ENCODE assay signal across 17 cellular contexts in the genomic region with DNA sequence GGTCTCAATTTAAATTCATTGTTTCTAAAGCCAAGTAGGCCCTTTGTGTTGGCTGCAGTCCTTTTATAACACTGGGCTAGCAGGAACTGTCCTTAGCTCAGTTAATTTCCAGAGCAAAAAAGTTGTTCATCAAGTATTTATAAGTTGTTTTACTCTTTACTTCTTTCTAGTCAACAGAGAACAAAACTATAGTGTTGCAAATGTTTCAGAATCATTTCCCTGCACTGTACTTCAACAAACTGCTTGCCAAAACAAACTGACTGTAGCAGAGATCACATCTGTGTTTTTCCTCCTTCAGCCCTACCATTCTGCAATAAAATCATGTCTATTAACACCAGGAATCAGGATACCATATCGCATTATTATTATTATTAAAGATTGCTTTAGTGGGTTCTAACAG.
DNase-seq lines count a peak whose midpoint lies in the region; ATAC-seq, FAIRE-seq and TF ChIP-seq lines count a peak whose summit lies in the region.
"Had no signal": no experiment of that assay in that cellular context is flagged by ENCODE, and none has a peak within 500 bp of the region (broad histone marks: within the 10 kb centered on the region; RNA-seq: fewer than 3 reads in every experiment).

No MANE protein-coding gene starts in this region.

- no peak overlapping the region for H3K9ac ChIP-seq in H9 (ENCODE audit: extremely low read depth, insufficient read length, low read length)

- H3K4me3 ChIP-seq in stomach, result no peak overlapping the region
- H3K4me3 ChIP-seq: PC-9, skin epidermis, transverse colon had no signal

- peaks cover 0 to 17% (median 8%) of the 10 kb centered on the region in 4 donors for H3K9me3 ChIP-seq in stomach
- H3K9me3 ChIP-seq in H9 (ENCODE audit: control insufficient read depth, low read depth, low read length), result no peaks in the 10 kb centered on the region

- H2AFZ ChIP-seq in H9 (ENCODE audit: low read length), result no peak overlapping the region
- H2AFZ ChIP-seq: PC-9 had no signal

- H3K23me2 ChIP-seq in H9 (ENCODE audit: insufficient read length, low read depth, low read length, poor library complexity, severe bottlenecking), result no peaks in the 10 kb centered on the region

- no peak overlapping the region for H3K4ac ChIP-seq in H9 (ENCODE audit: low read depth, low read length)

- no peak overlapping the region for H4K8ac ChIP-seq in H9 (replicated peaks; ENCODE audit: insufficient read length, low read depth, low read length)

- ATAC-seq in activated T-cell treated with anti-CD3 and anti-CD28 coated beads, Interleukin-2, amount 50 U/mL, for 72 hours (replicated peaks in 1 of 2), result no peak
- ATAC-seq in HG03571 (IDR thresholded peaks at IDR 0.05; ENCODE audit: unreplicated experiment), result no peak
- ATAC-seq: activated CD4-positive, alpha-beta T cell treated with anti-CD3 and anti-CD28 coated beads for 36 hours; activated T-helper 17 cell treated with anti-CD3 and anti-CD28 coated beads, Interleukin-2, amount 50 U/mL, for 72 hours; naive thymus-derived CD8-positive, alpha-beta T cell had no signal

- H2BK20ac ChIP-seq in H9 (ENCODE audit: low read depth, low read length, poor library complexity, severe bottlenecking), result no peak overlapping the region

- TF ChIP-seq EP300 in stomach (IDR thresholded peaks at IDR 0.05), result no peak

- intact Hi-C loops in stomach (cut with DNase I; ENCODE audit: low total_unique reads), result no loop called here

- no peak overlapping the region for H3K56ac ChIP-seq in H9 (ENCODE audit: insufficient read length, low read depth, low read length)

- peak overlapping the region; percentile 8 for H3K27ac Mint-ChIP-seq in activated T-cell treated with anti-CD3 and anti-CD28 coated beads, Interleukin-2, amount 50 U/mL, for 72 hours
- H3K27ac Mint-ChIP-seq in activated T-cell treated with anti-CD3 and anti-CD28 coated beads, Interleukin-2, amount 50 U/mL, for 24 hours, result no peak overlapping the region
- no peak overlapping the region for H3K27ac Mint-ChIP-seq in H9
- H3K27ac Mint-ChIP-seq: activated CD4-positive, alpha-beta T cell treated with anti-CD3 and anti-CD28 coated beads for 36 hours; activated T-helper 17 cell treated with anti-CD3 and anti-CD28 coated beads, Interleukin-2, amount 50 U/mL, for 72 hours had no signal

- TF ChIP-seq CTCF in stomach (IDR thresholded peaks at IDR 0.05), result no peak
- TF ChIP-seq CTCF in H9 (conservative IDR thresholded peaks at IDR 0.05), result no peak

- no peak overlapping the region for H3K4me2 ChIP-seq in H9 (ENCODE audit: insufficient read depth, insufficient read length, low read length)
- H3K4me2 ChIP-seq: PC-9 had no signal

- no peak overlapping the region for H4K91ac ChIP-seq in H9 (ENCODE audit: insufficient read length, low read depth, low read length)

- no peak overlapping the region for H3K23ac ChIP-seq in H9 (ENCODE audit: insufficient read length, low read depth, low read length)

- no peak overlapping the region for H3T11ph ChIP-seq in H9 (ENCODE audit: low read length)

- TF ChIP-seq POLR2A in stomach (IDR thresholded peaks at IDR 0.05), result no peak

- no peak overlapping the region for H3K14ac ChIP-seq in H9 (ENCODE audit: insufficient read depth, low read length)

- H2BK12ac ChIP-seq in H9 (ENCODE audit: insufficient read length, low read depth, low read length), result no peak overlapping the region

- peak; percentile 91 for FAIRE-seq in endometrium (lab: Jason Lieb, UNC)
- FAIRE-seq: A204.1, bronchial epithelial cell had no signal

- H3K4me1 ChIP-seq in stomach (peaks cover 9 to 32% (median 17%) of the 10 kb centered on the region in 4 donors), H9 (ENCODE audit: insufficient read depth, low read length) (no peaks in the 10 kb centered on the region)

- peaks cover 7 to 12% of the 10 kb centered on the region in 2 donors for H3K9me3 Mint-ChIP-seq in activated T-cell treated with anti-CD3 and anti-CD28 coated beads, Interleukin-2, amount 50 U/mL, for 72 hours
- H3K9me3 Mint-ChIP-seq in activated T-cell treated with anti-CD3 and anti-CD28 coated beads, Interleukin-2, amount 50 U/mL, for 24 hours, result peaks cover 15% of the 10 kb centered on the region
- peaks cover 10 to 14% of the 10 kb centered on the region in 2 experiments; a peak in 4 of 5 replicates for H3K9me3 Mint-ChIP-seq in H9

- no peaks in the 10 kb centered on the region for H3K27me3 ChIP-seq in stomach
- H3K27me3 ChIP-seq in H9 (ENCODE audit: insufficient read depth, low read length), result no peaks in the 10 kb centered on the region
- H3K27me3 ChIP-seq: transverse colon had no signal

- no peak overlapping the region for H2BK120ac ChIP-seq in H9 (ENCODE audit: low read depth, low read length, poor library complexity, severe bottlenecking)

- no peak overlapping the region for H4K5ac ChIP-seq in H9 (ENCODE audit: insufficient read length, low read depth, low read length)

- H3K27ac ChIP-seq in stomach, result peak overlapping the region in 3 of 5 donors; percentile 21 to 48 (median 43)
- no peak overlapping the region for H3K27ac ChIP-seq in H9 (ENCODE audit: insufficient read length, low read depth, low read length)
- H3K27ac ChIP-seq: PC-9, transverse colon had no signal

- no peaks in the 10 kb centered on the region for H3K27me3 Mint-ChIP-seq in activated T-cell treated with anti-CD3 and anti-CD28 coated beads, Interleukin-2, amount 50 U/mL, for 72 hours (ENCODE audit: low read depth)
- H3K27me3 Mint-ChIP-seq in activated T-cell treated with anti-CD3 and anti-CD28 coated beads, Interleukin-2, amount 50 U/mL, for 24 hours, result no peaks in the 10 kb centered on the region
- no peaks in the 10 kb centered on the region for H3K27me3 Mint-ChIP-seq in H9 (ENCODE audit: low read depth)
- H3K27me3 Mint-ChIP-seq: activated CD4-positive, alpha-beta T cell treated with anti-CD3 and anti-CD28 coated beads for 36 hours; activated T-helper 17 cell treated with anti-CD3 and anti-CD28 coated beads, Interleukin-2, amount 50 U/mL, for 72 hours; naive thymus-derived CD8-positive, alpha-beta T cell had no signal

- peaks cover 0 to 9% (median 0%) of the 10 kb centered on the region in 4 donors for H3K36me3 ChIP-seq in stomach

- no peak overlapping the region for H2BK15ac ChIP-seq in H9 (ENCODE audit: low read depth, low read length)

- no peaks in the 10 kb centered on the region for H4K20me1 ChIP-seq in H9 (ENCODE audit: control insufficient read depth, insufficient read depth, insufficient read length)

- DNase-seq in activated T-cell treated with anti-CD3 and anti-CD28 coated beads, Interleukin-2, amount 50 U/mL, for 72 hours, result no peak
- no peak for DNase-seq in activated T-cell treated with anti-CD3 and anti-CD28 coated beads, Interleukin-2, amount 50 U/mL, for 24 hours
- peak; percentile 40 for DNase-seq in left kidney (ENCODE audit: low read depth, low spot score)
- no peak for DNase-seq in stomach
- DNase-seq in NCI-H146 (lab: John Stamatoyannopoulos, UW), result no peak
- DNase-seq in H9, result no peak
- DNase-seq: activated CD4-positive, alpha-beta T cell treated with anti-CD3 and anti-CD28 coated beads for 36 hours; naive thymus-derived CD8-positive, alpha-beta T cell; NCI-H1105 treated with DMSO at 0.1 percent for 48 hours; PC-9; transverse colon had no signal

- H3K79me1 ChIP-seq in H9 (ENCODE audit: insufficient read depth, low read depth, low read length, poor library complexity, severe bottlenecking), result no peaks in the 10 kb centered on the region

- 27 to 42% (median 29%) methylated on average over 1 of the region's 1 CpG for WGBS in stomach, 5 donors
- WGBS in H9 (ENCODE audit: extremely low coverage, insufficient read length, low lambda C conversion rate), result no CpG with 5 or more reads among the region's 1 CpG

- no peak overlapping the region for H2BK5ac ChIP-seq in H9 (ENCODE audit: insufficient read length, low read length)

- H3K79me2 ChIP-seq in H9 (ENCODE audit: insufficient read depth, low read length), result no peaks in the 10 kb centered on the region

- H3K36me3 Mint-ChIP-seq in activated T-cell treated with anti-CD3 and anti-CD28 coated beads, Interleukin-2, amount 50 U/mL, for 72 hours (ENCODE audit: insufficient read depth in 2 of 2), result peaks cover 14 to 15% of the 10 kb centered on the region in 2 donors
- H3K36me3 Mint-ChIP-seq in activated T-cell treated with anti-CD3 and anti-CD28 coated beads, Interleukin-2, amount 50 U/mL, for 24 hours (ENCODE audit: low read depth), result peaks cover 22% of the 10 kb centered on the region
- peaks cover 6 to 11% (median 9%) of the 10 kb centered on the region in 3 experiments; a peak in 6 of 7 replicates for H3K36me3 Mint-ChIP-seq in H9 (ENCODE audit: insufficient read depth in 1 of 3, low read depth in 3 of 3)

- no peak overlapping the region for H3K4me3 Mint-ChIP-seq in activated T-cell treated with anti-CD3 and anti-CD28 coated beads, Interleukin-2, amount 50 U/mL, for 72 hours
- no peak overlapping the region for H3K4me3 Mint-ChIP-seq in activated T-cell treated with anti-CD3 and anti-CD28 coated beads, Interleukin-2, amount 50 U/mL, for 24 hours
- no peak overlapping the region for H3K4me3 Mint-ChIP-seq in H9
- H3K4me3 Mint-ChIP-seq: activated CD4-positive, alpha-beta T cell treated with anti-CD3 and anti-CD28 coated beads for 36 hours; activated T-helper 17 cell treated with anti-CD3 and anti-CD28 coated beads, Interleukin-2, amount 50 U/mL, for 72 hours; naive thymus-derived CD8-positive, alpha-beta T cell had no signal

- H3K4me1 Mint-ChIP-seq in activated T-cell treated with anti-CD3 and anti-CD28 coated beads, Interleukin-2, amount 50 U/mL, for 72 hours (ENCODE audit: low read depth), result no peaks in the 10 kb centered on the region
- peaks cover 2% of the 10 kb centered on the region for H3K4me1 Mint-ChIP-seq in activated T-cell treated with anti-CD3 and anti-CD28 coated beads, Interleukin-2, amount 50 U/mL, for 24 hours (ENCODE audit: low read depth)
- H3K4me1 Mint-ChIP-seq in H9, result peaks cover 3% of the 10 kb centered on the region in 2 experiments; a peak in 3 of 4 replicates
- H3K4me1 Mint-ChIP-seq: activated CD4-positive, alpha-beta T cell treated with anti-CD3 and anti-CD28 coated beads for 36 hours; activated T-helper 17 cell treated with anti-CD3 and anti-CD28 coated beads, Interleukin-2, amount 50 U/mL, for 72 hours had no signal

- H3K18ac ChIP-seq in H9 (ENCODE audit: insufficient read length, low read depth, low read length), result no peak overlapping the region

- H2AK5ac ChIP-seq in H9 (ENCODE audit: insufficient read length, low read length), result no peak overlapping the region
